In genomic region chr20:23334111-23334510, GRCh38 we compare ENCODE assay signal across 1 cellular context.
TF ChIP-seq lines count a peak whose summit lies in the region.

No MANE protein-coding gene starts in this region.

TF ChIP-seq in K562, 482 proteins besides CTCF, POLR2A, EP300 and RAD21 (continued from another document):
- no peak for TF ChIP-seq KLF13 (tag; IDR thresholded peaks at IDR 0.05; ENCODE audit: borderline replicate concordance, low read depth)
- no peak for TF ChIP-seq TEAD4 (IDR thresholded peaks at IDR 0.05; ENCODE audit: low read length)
- TF ChIP-seq TEAD4 (CRISPR knock-in tag; IDR thresholded peaks at IDR 0.05; ENCODE audit: borderline replicate concordance): no peak
- TF ChIP-seq NR2C1 (IDR thresholded peaks at IDR 0.05): peak; percentile 73
- peak; percentile 59 for TF ChIP-seq NR2C1 (tag; IDR thresholded peaks at IDR 0.05)
- TF ChIP-seq ID3 (CRISPR knock-in tag; IDR thresholded peaks at IDR 0.05): no peak
- TF ChIP-seq ID3 (tag; IDR thresholded peaks at IDR 0.05): no peak
- no peak for TF ChIP-seq NR2C2 (CRISPR knock-in tag; IDR thresholded peaks at IDR 0.05)
- peak; percentile 85 for TF ChIP-seq NR2C2 (tag; IDR thresholded peaks at IDR 0.05)
- peak; percentile 98 for TF ChIP-seq MEF2D (tag; conservative IDR thresholded peaks at IDR 0.05; ENCODE audit: low read depth)
- peak; percentile 32; the same call in 1 of the 2 replicates for TF ChIP-seq NCOA1 (IDR thresholded peaks at IDR 0.05; ENCODE audit: low read depth)
- no peak for TF ChIP-seq ZNF57 (CRISPR knock-in tag; IDR thresholded peaks at IDR 0.05)
- no peak for TF ChIP-seq ZFX (CRISPR knock-in tag; IDR thresholded peaks at IDR 0.05)
- no peak for TF ChIP-seq SMAD3 (CRISPR knock-in tag; conservative IDR thresholded peaks at IDR 0.05)
- TF ChIP-seq ZKSCAN8 (CRISPR knock-in tag; IDR thresholded peaks at IDR 0.05): no peak
- no peak for TF ChIP-seq NBN (IDR thresholded peaks at IDR 0.05; ENCODE audit: low read depth)
- no peak for TF ChIP-seq CUX1 (CRISPR knock-in tag; IDR thresholded peaks at IDR 0.05)
- no peak for TF ChIP-seq TCFL5 (CRISPR knock-in tag; conservative IDR thresholded peaks at IDR 0.05)
- no peak for TF ChIP-seq HLTF (IDR thresholded peaks at IDR 0.05)
- TF ChIP-seq ETV1 (tag; conservative IDR thresholded peaks at IDR 0.05; ENCODE audit: low read depth): 0 out of 2 replicates have a peak, but pooled peaks have one; percentile 23
- TF ChIP-seq E2F4 (CRISPR knock-in tag; IDR thresholded peaks at IDR 0.05; ENCODE audit: low read depth): no peak
